29 cellular contexts compared by ENCODE assay signal in genomic region chrX:85221361-85221760, GRCh38. TPM values are rescaled to one million over a fixed set of nuclear protein-coding genes. Genes with fewer than 3 reads are reported as not detected.
DNase-seq lines count a peak whose midpoint lies in the region; ATAC-seq and TF ChIP-seq lines count a peak whose summit lies in the region.
"Had no signal": no experiment of that assay in that cellular context is flagged by ENCODE, and none has a peak within 500 bp of the region (broad histone marks: within the 10 kb centered on the region; RNA-seq: fewer than 3 reads in every experiment).

No MANE protein-coding gene starts in this region.

- H3K27me3 ChIP-seq in KMS-11 (ENCODE audit: insufficient read depth, low read depth) (no peaks in the 10 kb centered on the region), Peyer's patch (no peaks in the 10 kb centered on the region)
- H3K27me3 ChIP-seq: MG63 had no signal

- H4K20me1 ChIP-seq in KMS-11 (ENCODE audit: insufficient read depth): no peaks in the 10 kb centered on the region

- peak overlapping the region; percentile 57 for H2AFZ ChIP-seq in KMS-11 (ENCODE audit: low read depth)

- no peak for DNase-seq in T-helper 17 cell
- no peak for DNase-seq in Peyer's patch
- DNase-seq in cardiac septum (ENCODE audit: low spot score): no peak
- DNase-seq: 8988T; CD4-positive, CD25-positive, alpha-beta regulatory T cell; COR-L47; DMS53; MG63; NCI-H1048; NCI-H1417; NCI-H1694 treated with DMSO at 0.1 percent for 48 hours; NCI-H2081; NCI-H2171; NCI-H226; NCI-H510A; NCI-H69; SK-N-SH; T-helper 2 cell had no signal

- no peaks in the 10 kb centered on the region for H3K4me1 Mint-ChIP-seq in T-helper 17 cell

- peak overlapping the region; percentile 33 for H3K4me2 ChIP-seq in KMS-11
- H3K4me2 ChIP-seq: SK-N-SH had no signal

- no peak overlapping the region for H3K9ac ChIP-seq in KMS-11
- H3K9ac ChIP-seq: SK-N-SH had no signal

- no peak overlapping the region for H3K4me3 ChIP-seq in KMS-11 (IDR thresholded peaks at IDR 0.05; ENCODE audit: insufficient read depth, low read depth, low read length)
- no peak overlapping the region for H3K4me3 ChIP-seq in Peyer's patch
- H3K4me3 ChIP-seq: K562, MG63 had no signal

- H3K4me3 Mint-ChIP-seq in T-helper 17 cell: peak overlapping the region; percentile 67
- H3K4me3 Mint-ChIP-seq: CD4-positive, CD25-positive, alpha-beta regulatory T cell had no signal

- H3K9me3 ChIP-seq in T-helper 17 cell (ENCODE audit: control insufficient read depth, low read length, poor library complexity, severe bottlenecking) (no peaks in the 10 kb centered on the region), Peyer's patch (no peaks in the 10 kb centered on the region)
- H3K9me3 ChIP-seq: MG63, SK-N-SH had no signal

- TF ChIP-seq POLR2A in Peyer's patch (IDR thresholded peaks at IDR 0.05): no peak

- H3K27ac ChIP-seq in KMS-11 (no peak overlapping the region), Peyer's patch (no peak overlapping the region)

- TF ChIP-seq CTCF in KMS-11 (conservative IDR thresholded peaks at IDR 0.05; ENCODE audit: low read depth, low read length) (no peak), Peyer's patch (IDR thresholded peaks at IDR 0.05) (no peak)

- peak overlapping the region; percentile 14 for H3K27ac Mint-ChIP-seq in T-helper 17 cell
- H3K27ac Mint-ChIP-seq: CD4-positive, CD25-positive, alpha-beta regulatory T cell had no signal

- intact Hi-C loops in cardiac septum (cut with DNase I): no loop called here

- H3K4me1 ChIP-seq in KMS-11 (ENCODE audit: low read depth, poor library complexity, severe bottlenecking) (no peaks in the 10 kb centered on the region), Peyer's patch (no peaks in the 10 kb centered on the region)

- no peaks in the 10 kb centered on the region for H3K79me2 ChIP-seq in KMS-11 (ENCODE audit: insufficient read depth, low read depth)

- H3K27me3 Mint-ChIP-seq in T-helper 17 cell: no peaks in the 10 kb centered on the region
- H3K27me3 Mint-ChIP-seq: CD4-positive, CD25-positive, alpha-beta regulatory T cell had no signal

- peak; percentile 53 for ATAC-seq in GM18502 (IDR thresholded peaks at IDR 0.05; ENCODE audit: poor library complexity, unreplicated experiment)
- peak; percentile 61 for ATAC-seq in GM21717 (IDR thresholded peaks at IDR 0.05; ENCODE audit: unreplicated experiment)
- ATAC-seq in T-helper 17 cell: no peak
- no peak for ATAC-seq in GM18909 (IDR thresholded peaks at IDR 0.05; ENCODE audit: poor library complexity, unreplicated experiment)
- ATAC-seq in GM21737 (IDR thresholded peaks at IDR 0.05; ENCODE audit: unreplicated experiment): no peak
- ATAC-seq: HCT116, K562 had no signal

- H3K36me3 Mint-ChIP-seq in T-helper 17 cell (ENCODE audit: low read depth): no peaks in the 10 kb centered on the region
- H3K36me3 Mint-ChIP-seq: CD4-positive, CD25-positive, alpha-beta regulatory T cell had no signal

- H3K36me3 ChIP-seq in KMS-11 (ENCODE audit: insufficient read depth) (no peaks in the 10 kb centered on the region), Peyer's patch (no peaks in the 10 kb centered on the region)
- H3K36me3 ChIP-seq: MG63 had no signal

RNA-seq across cellular contexts. Expression of gene SATL1, which starts 22.2 kb away (rescaled TPM):
- total RNA-seq in T-helper 17 cell (not detected), Peyer's patch (not detected), cardiac septum (0.16 TPM)
- total RNA-seq: CD4-positive, CD25-positive, alpha-beta regulatory T cell; Daoy; G401; H4; LHCN-M2 had no signal

RNA-seq across cellular contexts. Expression of gene ZNF711, which starts 22.4 kb away (rescaled TPM):
- total RNA-seq in T-helper 17 cell (1 to 10 TPM in 1 of 2 donors, under 1 TPM in 1; 0.70 to 1.8 TPM), Peyer's patch (10 to 100 TPM in 1 of 4 donors, 1 to 10 TPM in 2, under 1 TPM in 1; 0.53 to 13.2 (median 2.4) TPM), cardiac septum (1.9 TPM)
- total RNA-seq: G401 had no signal

Comparison
In these comparisons a context has a peak if more than half of its experiments do, and no peak if none do; other contexts are left out.
1. ATAC-seq: peak in GM18502 (single experiment) and GM21717 (single experiment); none in T-helper 17 cell (single experiment), GM18909 (single experiment) and GM21737 (single experiment).